Comparison of ENCODE assay signal across 15 cellular contexts in genomic region chr3:160806686-160807085, GRCh38. TPM values are rescaled to one million over a fixed set of nuclear protein-coding genes. Genes with fewer than 3 reads are reported as not detected.
A peak's percentile ranks its signal among the peaks of the same experiment; 100 is the strongest.
DNase-seq lines count a peak whose midpoint lies in the region; ATAC-seq and TF ChIP-seq lines count a peak whose summit lies in the region.
"Had no signal": no experiment of that assay in that cellular context is flagged by ENCODE, and none has a peak within 500 bp of the region (broad histone marks: within the 10 kb centered on the region; RNA-seq: fewer than 3 reads in every experiment).

No MANE protein-coding gene starts in this region.

- H3K27me3 ChIP-seq in heart right ventricle: no peaks in the 10 kb centered on the region
- no peaks in the 10 kb centered on the region for H3K27me3 ChIP-seq in stomach smooth muscle (ENCODE audit: control insufficient read depth in 1 of 2, insufficient read depth in 2 of 2, low read length in 2 of 2)
- H3K27me3 ChIP-seq: BLaER1 treated with 17β-estradiol and CSF1 and Interleukin-3, amounts not matched to agents 10 nM and 100 nM had no signal

- H3K27ac Mint-ChIP-seq in T-helper 17 cell (peak overlapping the region; percentile 22), nephron progenitor cell (peak overlapping the region; percentile 9)
- H3K27ac Mint-ChIP-seq: CD4-positive, CD25-positive, alpha-beta regulatory T cell; GM23338 had no signal

- H3K4me1 Mint-ChIP-seq in T-helper 17 cell (peaks cover 8% of the 10 kb centered on the region), nephron progenitor cell (peaks cover 35% of the 10 kb centered on the region)

- WGBS in heart right ventricle, 2 donors: 87 to 89% methylated on average over 3 of the region's 3 CpGs

- no peak for DNase-seq in heart right ventricle
- DNase-seq in left cardiac atrium: no peak
- no peak for DNase-seq in T-helper 17 cell
- no peak for DNase-seq in nephron progenitor cell
- DNase-seq in NCI-H1048 (lab: John Stamatoyannopoulos, UW): no peak
- DNase-seq: ACHN; CD4-positive, CD25-positive, alpha-beta regulatory T cell; DMS53; GF-D8; H7 had no signal

- H3K4me1 ChIP-seq in heart right ventricle (peaks cover 6 to 81% (median 54%) of the 10 kb centered on the region in 9 donors), stomach smooth muscle (ENCODE audit: control insufficient read depth, insufficient read depth, low read length) (peaks cover 54% of the 10 kb centered on the region)

- H3K4me3 Mint-ChIP-seq in T-helper 17 cell (no peak overlapping the region), nephron progenitor cell (no peak overlapping the region)
- H3K4me3 Mint-ChIP-seq: CD4-positive, CD25-positive, alpha-beta regulatory T cell; GM23338 had no signal

- H3K36me3 ChIP-seq in heart right ventricle: no peaks in the 10 kb centered on the region
- no peaks in the 10 kb centered on the region for H3K36me3 ChIP-seq in stomach smooth muscle (ENCODE audit: control insufficient read depth in 2 of 2, insufficient read depth in 2 of 2, low read length in 2 of 2)
- H3K36me3 ChIP-seq: BLaER1 treated with 17β-estradiol and CSF1 and Interleukin-3, amounts not matched to agents 10 nM and 100 nM had no signal

- peaks cover 13% of the 10 kb centered on the region for H3K27me3 Mint-ChIP-seq in T-helper 17 cell
- H3K27me3 Mint-ChIP-seq in nephron progenitor cell (ENCODE audit: low read depth, poor library complexity): no peaks in the 10 kb centered on the region

- H3K9me3 Mint-ChIP-seq in nephron progenitor cell: no peaks in the 10 kb centered on the region
- H3K9me3 Mint-ChIP-seq: CD4-positive, CD25-positive, alpha-beta regulatory T cell; GM23338 had no signal

- ATAC-seq in heart right ventricle: no peak
- no peak for ATAC-seq in left cardiac atrium
- no peak for ATAC-seq in T-helper 17 cell
- ATAC-seq in GM18520 (IDR thresholded peaks at IDR 0.05; ENCODE audit: unreplicated experiment): no peak
- no peak for ATAC-seq in HG03520 (IDR thresholded peaks at IDR 0.05; ENCODE audit: unreplicated experiment)
- ATAC-seq: GM23338 had no signal

- H3K4me3 ChIP-seq in heart right ventricle: no peak overlapping the region
- H3K4me3 ChIP-seq in stomach smooth muscle (ENCODE audit: low read length in 2 of 2): no peak overlapping the region
- H3K4me3 ChIP-seq: BLaER1 treated with 17β-estradiol and CSF1 and Interleukin-3, amounts not matched to agents 10 nM and 100 nM; GM23338 had no signal

- peaks cover 5% of the 10 kb centered on the region for H3K36me3 Mint-ChIP-seq in T-helper 17 cell (ENCODE audit: low read depth)
- H3K36me3 Mint-ChIP-seq in nephron progenitor cell (ENCODE audit: low read depth): no peaks in the 10 kb centered on the region
- H3K36me3 Mint-ChIP-seq: CD4-positive, CD25-positive, alpha-beta regulatory T cell had no signal

- H3K9me3 ChIP-seq in heart right ventricle (no peaks in the 10 kb centered on the region), T-helper 17 cell (ENCODE audit: control insufficient read depth, low read length, poor library complexity, severe bottlenecking) (no peaks in the 10 kb centered on the region), stomach smooth muscle (ENCODE audit: control insufficient read depth in 2 of 2, low read length in 2 of 2) (no peaks in the 10 kb centered on the region)
- H3K9me3 ChIP-seq: BLaER1 treated with 17β-estradiol and CSF1 and Interleukin-3, amounts not matched to agents 10 nM and 100 nM had no signal

- intact Hi-C loops in heart right ventricle (cut with DNase I): loop anchor here in 1 of 10 donors (5.0 kb wide), 1 partner anchor 49 kb away; the partner anchor contains the start of gene PPM1L
- intact Hi-C loops in left cardiac atrium (cut with DNase I): loop anchor here in 1 of 2 donors (5.0 kb wide), 1 partner anchor 66 kb away; no protein-coding TSS in a partner anchor

- H3K9ac ChIP-seq in stomach smooth muscle (ENCODE audit: low read length in 2 of 2): no peak overlapping the region
- H3K9ac ChIP-seq: BLaER1 treated with 17β-estradiol and CSF1 and Interleukin-3, amounts not matched to agents 10 nM and 100 nM had no signal

- H3K27ac ChIP-seq in heart right ventricle (peak overlapping the region in 7 of 10 donors; percentile 29 to 86 (median 75)), stomach smooth muscle (ENCODE audit: low read length) (peak overlapping the region; percentile 46)
- H3K27ac ChIP-seq: BLaER1 treated with 17β-estradiol and CSF1 and Interleukin-3, amounts not matched to agents 10 nM and 100 nM had no signal

- TF ChIP-seq CTCF in heart right ventricle (IDR thresholded peaks at IDR 0.05): no peak
- no peak for TF ChIP-seq CTCF in nephron progenitor cell (IDR thresholded peaks at IDR 0.05)

RNA-seq across cellular contexts. Expression of gene PPM1L, which starts 50.7 kb away (rescaled TPM):
- total RNA-seq in heart right ventricle: 10 to 100 TPM; 35.5 to 55.5 (median 38.8) TPM
- polyA plus RNA-seq in heart right ventricle: 1 to 10 TPM; 4.4 to 6.9 TPM
- total RNA-seq in left cardiac atrium: 10 to 100 TPM; 30.2 to 39.0 TPM
- 10 to 100 TPM in 1 of 2 donors, 1 to 10 TPM in 1; 3.5 to 14.6 TPM for total RNA-seq in T-helper 17 cell
